ENCODE assay signal across 10 cellular contexts in the genomic region with DNA sequence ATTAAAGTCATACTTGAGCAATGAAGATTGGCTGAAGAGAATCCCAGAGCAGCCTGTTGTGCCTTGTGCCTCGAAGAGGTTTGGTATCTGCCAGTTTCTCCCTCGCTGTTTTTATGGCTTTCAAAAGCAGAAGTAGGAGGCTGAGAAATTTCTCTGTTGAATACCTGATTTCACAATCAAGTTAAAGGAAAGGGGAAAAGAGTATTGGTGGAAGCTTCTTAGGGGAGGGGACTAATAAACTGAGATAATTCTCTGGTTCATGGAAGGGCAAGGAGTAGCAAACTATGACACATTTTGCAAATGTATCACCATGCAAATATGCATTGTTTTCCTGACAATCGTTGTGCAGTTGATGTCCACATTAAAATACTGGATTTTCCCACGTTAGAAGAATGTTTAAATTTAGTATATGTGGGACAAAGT. TPM values are rescaled to one million over a fixed set of nuclear protein-coding genes. Genes with fewer than 3 reads are reported as not detected.
A peak's percentile ranks its signal among the peaks of the same experiment; 100 is the strongest.
DNase-seq lines count a peak whose midpoint lies in the region; ATAC-seq and TF ChIP-seq lines count a peak whose summit lies in the region.
"Had no signal": no experiment of that assay in that cellular context is flagged by ENCODE, and none has a peak within 500 bp of the region (broad histone marks: within the 10 kb centered on the region; RNA-seq: fewer than 3 reads in every experiment).

A gene (minus strand): TSS at position 85 of the 423 bp plus-strand sequence. CDS start 550 bp downstream, outside the sequence.

- peak within 1 kb of the TSS; percentile 22 for H3K4me3 ChIP-seq in fibroblast of villous mesenchyme (ENCODE audit: low read depth, low read length)
- H3K4me3 ChIP-seq in smooth muscle cell: no peak within 1 kb of the TSS
- no peak within 1 kb of the TSS for H3K4me3 ChIP-seq in sigmoid colon

- intact Hi-C loops in sigmoid colon (cut with DNase I): no loop called here

- H4K20me1 ChIP-seq in smooth muscle cell (ENCODE audit: low read depth): no peaks in the 10 kb centered on the region

- H3K27ac ChIP-seq in smooth muscle cell (ENCODE audit: low read depth) (no peak within 1 kb of the TSS), sigmoid colon (no peak within 1 kb of the TSS)

- peak within 1 kb of the TSS; percentile 48 for H2AFZ ChIP-seq in smooth muscle cell (ENCODE audit: low read depth)

- peaks cover 75% of the 10 kb centered on the region for H3K27me3 Mint-ChIP-seq in progenitor cell of endocrine pancreas
- H3K27me3 Mint-ChIP-seq in activated T-helper 17 cell treated with anti-CD3 and anti-CD28 coated beads, Interleukin-2, amount 50 U/mL, for 72 hours: peaks cover 24% of the 10 kb centered on the region

- no peaks in the 10 kb centered on the region for H3K4me1 ChIP-seq in smooth muscle cell (ENCODE audit: low read depth)
- H3K4me1 ChIP-seq in sigmoid colon: no peaks in the 10 kb centered on the region

- H3K79me2 ChIP-seq in smooth muscle cell (ENCODE audit: low read depth): no peaks in the 10 kb centered on the region

- peak within 1 kb of the TSS; percentile 3 for H3K4me2 ChIP-seq in smooth muscle cell

- no peaks in the 10 kb centered on the region for H3F3A ChIP-seq in smooth muscle cell (ENCODE audit: low read depth)

- no peak for TF ChIP-seq POLR2A in sigmoid colon (IDR thresholded peaks at IDR 0.05)

- no peaks in the 10 kb centered on the region for H3K36me3 Mint-ChIP-seq in progenitor cell of endocrine pancreas (ENCODE audit: insufficient read depth)
- H3K36me3 Mint-ChIP-seq in activated T-helper 17 cell treated with anti-CD3 and anti-CD28 coated beads, Interleukin-2, amount 50 U/mL, for 72 hours (ENCODE audit: low read depth): no peaks in the 10 kb centered on the region

- no peak within 1 kb of the TSS for H3K9ac ChIP-seq in smooth muscle cell (ENCODE audit: low read depth)

- H3K27ac Mint-ChIP-seq in progenitor cell of endocrine pancreas: no peak within 1 kb of the TSS
- no peak within 1 kb of the TSS for H3K27ac Mint-ChIP-seq in activated T-helper 17 cell treated with anti-CD3 and anti-CD28 coated beads, Interleukin-2, amount 50 U/mL, for 72 hours

- H3K9me3 ChIP-seq in smooth muscle cell (replicated peaks; ENCODE audit: low read depth) (no peaks in the 10 kb centered on the region), sigmoid colon (no peaks in the 10 kb centered on the region)

- TF ChIP-seq EP300 in sigmoid colon (IDR thresholded peaks at IDR 0.05): no peak

- no peaks in the 10 kb centered on the region for H3K9me3 Mint-ChIP-seq in progenitor cell of endocrine pancreas (ENCODE audit: low read depth)
- no peaks in the 10 kb centered on the region for H3K9me3 Mint-ChIP-seq in activated T-helper 17 cell treated with anti-CD3 and anti-CD28 coated beads, Interleukin-2, amount 50 U/mL, for 72 hours

- H3K27me3 ChIP-seq in smooth muscle cell (ENCODE audit: low read depth) (no peaks in the 10 kb centered on the region), sigmoid colon (no peaks in the 10 kb centered on the region)

- no peaks in the 10 kb centered on the region for H3K4me1 Mint-ChIP-seq in progenitor cell of endocrine pancreas (ENCODE audit: low read depth)
- no peaks in the 10 kb centered on the region for H3K4me1 Mint-ChIP-seq in activated T-helper 17 cell treated with anti-CD3 and anti-CD28 coated beads, Interleukin-2, amount 50 U/mL, for 72 hours

- H3K36me3 ChIP-seq in smooth muscle cell (ENCODE audit: low read depth): no peaks in the 10 kb centered on the region
- no peaks in the 10 kb centered on the region for H3K36me3 ChIP-seq in sigmoid colon

- no peak for ATAC-seq in activated T-helper 17 cell treated with anti-CD3 and anti-CD28 coated beads, Interleukin-2, amount 50 U/mL, for 72 hours (replicated peaks)

- 37% methylated on average over 4 of the region's 4 CpGs for WGBS in smooth muscle cell (ENCODE audit: low lambda C conversion rate)
- 16 to 18% methylated on average over 4 of the region's 4 CpGs for WGBS in sigmoid colon, 2 donors

- no peak for TF ChIP-seq CTCF in fibroblast of villous mesenchyme (IDR thresholded peaks at IDR 0.05; ENCODE audit: insufficient read depth, low read depth, low read length)
- no peak for TF ChIP-seq CTCF in smooth muscle cell (IDR thresholded peaks at IDR 0.05; ENCODE audit: borderline replicate concordance, insufficient read depth, poor library complexity, severe bottlenecking)
- TF ChIP-seq CTCF in progenitor cell of endocrine pancreas (IDR thresholded peaks at IDR 0.05; ENCODE audit: unreplicated experiment): no peak
- TF ChIP-seq CTCF in sigmoid colon (IDR thresholded peaks at IDR 0.05): no peak

- peak; percentile 83 for DNase-seq in HCEC 1CT
- peak; percentile 95 for DNase-seq in SIG-M5 (lab: John Stamatoyannopoulos, UW)
- DNase-seq in fibroblast of villous mesenchyme (ENCODE audit: low read depth): peak; percentile 84
- DNase-seq in smooth muscle cell (lab: John Stamatoyannopoulos, UW; ENCODE audit: unreplicated experiment): no peak
- no peak for DNase-seq in progenitor cell of endocrine pancreas (ENCODE audit: low spot score, unreplicated experiment)
- no peak for DNase-seq in sigmoid colon
- DNase-seq in NCI-H446 (lab: John Stamatoyannopoulos, UW): no peak
- DNase-seq: activated naive CD4-positive, alpha-beta T cell; NCI-H1436 had no signal

- H3K4me3 Mint-ChIP-seq in progenitor cell of endocrine pancreas (ENCODE audit: low read depth): no peak within 1 kb of the TSS
- H3K4me3 Mint-ChIP-seq in activated T-helper 17 cell treated with anti-CD3 and anti-CD28 coated beads, Interleukin-2, amount 50 U/mL, for 72 hours: no peak within 1 kb of the TSS

RNA-seq across cellular contexts. Expression of the gene that starts here (rescaled TPM):
- total RNA-seq in fibroblast of villous mesenchyme (2.6 TPM in 2 replicates), smooth muscle cell (not detected in 2 replicates), progenitor cell of endocrine pancreas (not detected in 2 replicates), sigmoid colon (1 to 10 TPM in 1 of 4 donors, under 1 TPM in 2, not detected in 1; 0.55 to 3.8 (median 0.66) TPM)
- polyA plus RNA-seq in smooth muscle cell (not detected in 2 replicates), sigmoid colon (10 to 100 TPM in 1 of 3 donors, 1 to 10 TPM in 2; 6.0 to 32.4 (median 8.5) TPM)
- under 1 TPM in 1 of 2 donors, not detected in 1; 0.40 TPM for total RNA-seq in activated T-helper 17 cell treated with anti-CD3 and anti-CD28 coated beads, Interleukin-2, amount 50 U/mL, for 72 hours

Comparison
In these comparisons a context has a peak if more than half of its experiments do, and no peak if none do; other contexts are left out.
1. DNase-seq: peak in HCEC 1CT (single experiment), SIG-M5 (single experiment) and fibroblast of villous mesenchyme (single experiment); none in smooth muscle cell (single experiment), progenitor cell of endocrine pancreas (single experiment), sigmoid colon (single experiment) and NCI-H446 (0 of 2).